Comparison of ENCODE assay signal across 8 cellular contexts in the genomic region with DNA sequence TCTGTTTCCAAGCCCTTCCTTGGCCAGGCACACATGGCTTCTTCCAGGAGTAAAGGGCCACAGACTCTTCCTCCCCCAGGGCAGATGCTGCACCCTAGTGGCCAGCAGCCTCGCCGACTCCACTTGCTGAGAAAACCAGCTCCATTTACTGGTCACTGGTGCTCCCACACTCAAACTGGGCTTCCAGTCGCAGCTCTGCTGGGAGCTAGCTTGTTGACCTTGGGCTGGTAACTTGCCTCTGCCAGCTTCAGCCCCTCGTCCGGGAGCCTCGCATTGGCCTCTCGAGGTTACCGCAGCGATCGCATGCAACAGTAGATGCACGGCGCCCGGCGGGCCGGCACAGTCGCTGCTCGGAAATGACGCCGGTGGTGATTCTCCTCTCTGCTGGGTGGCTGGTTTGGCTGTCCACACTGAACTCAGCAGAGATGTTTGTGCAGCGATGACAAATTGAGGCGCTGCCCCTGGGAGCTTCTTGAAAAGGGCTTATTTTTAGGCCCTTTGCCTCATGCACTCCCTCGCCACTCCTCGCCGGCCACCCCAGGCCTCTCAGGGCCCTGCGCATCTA.
DNase-seq lines count a peak whose midpoint lies in the region; ATAC-seq and TF ChIP-seq lines count a peak whose summit lies in the region.

No MANE protein-coding gene starts in this region.

- H3K4me1 ChIP-seq in Karpas-422 (ENCODE audit: low read length) (no peaks in the 10 kb centered on the region), uterus (no peaks in the 10 kb centered on the region)

- no peak overlapping the region for H3K4me2 ChIP-seq in Karpas-422 (ENCODE audit: low read depth, low read length, poor library complexity, severe bottlenecking)
- H3K4me2 ChIP-seq in neural cell (ENCODE audit: low read length), result peak overlapping the region; percentile 30

- CTCF ChIA-PET in activated CD4-positive, alpha-beta memory T cell treated with anti-CD3 and anti-CD28 coated beads for 36 hours (lab: Charles Lee), result interaction anchor here (0.6 to 5.6 kb wide), 26 partner anchors 10 to 333 kb away, joined by 3 to 53 read pairs (median 4); no protein-coding TSS in a partner anchor

- no peaks in the 10 kb centered on the region for H3K9me3 Mint-ChIP-seq in activated CD4-positive, alpha-beta memory T cell treated with anti-CD3 and anti-CD28 coated beads for 36 hours

- H3K9me2 ChIP-seq in Karpas-422 (replicated peaks; ENCODE audit: insufficient read depth, low read length) (no peaks in the 10 kb centered on the region), neural cell (ENCODE audit: insufficient read depth, low read length) (no peaks in the 10 kb centered on the region)

- TF ChIP-seq CTCF in epithelial cell of proximal tubule (conservative IDR thresholded peaks at IDR 0.05; ENCODE audit: low read depth, low read length) (peak; percentile 76), neural cell (IDR thresholded peaks at IDR 0.05; ENCODE audit: poor library complexity, severe bottlenecking) (peak; percentile 33), uterus (IDR thresholded peaks at IDR 0.05) (peak in 3 of 4 experiments; percentile 24 to 33 (median 32))

- POLR2A ChIA-PET in activated CD4-positive, alpha-beta memory T cell treated with anti-CD3 and anti-CD28 coated beads for 36 hours (lab: Charles Lee), result no interaction called here

- H3K4me3 ChIP-seq in Karpas-422 (ENCODE audit: low read length) (no peak overlapping the region), epithelial cell of proximal tubule (ENCODE audit: low read depth, low read length) (no peak overlapping the region), neural cell (ENCODE audit: low read length) (peak overlapping the region; percentile 43), uterus (no peak overlapping the region)

- H3K36me3 ChIP-seq in Karpas-422 (ENCODE audit: insufficient read depth, low read length), result no peaks in the 10 kb centered on the region
- H3K36me3 ChIP-seq in neural cell (ENCODE audit: insufficient read depth, low read length), result peaks cover 28% of the 10 kb centered on the region
- no peaks in the 10 kb centered on the region for H3K36me3 ChIP-seq in uterus

- intact Hi-C loops in activated CD4-positive, alpha-beta memory T cell treated with anti-CD3 and anti-CD28 coated beads for 36 hours (cut with micrococcal nuclease), result loop anchor here (1.0 kb wide), 2 partner anchors 74 to 294 kb away; no protein-coding TSS in a partner anchor
- intact Hi-C loops in uterus (cut with DNase I; ENCODE audit: low total_unique reads), result no loop called here

- H3K79me2 ChIP-seq in Karpas-422 (ENCODE audit: low read length), result no peaks in the 10 kb centered on the region
- H3K79me2 ChIP-seq in neural cell (replicated peaks; ENCODE audit: insufficient read depth, low read length), result no peaks in the 10 kb centered on the region

- ATAC-seq in HG03159 (IDR thresholded peaks at IDR 0.05; ENCODE audit: unreplicated experiment), result no peak

- DNase-seq in NCI-H1417 (lab: John Stamatoyannopoulos, UW) (peak in 2 of 3 experiments; percentile 21 to 41), NCI-H1417 treated with DMSO at 0.1 percent for 48 hours (lab: John Stamatoyannopoulos, UW) (no peak), Karpas-422 (peak; percentile 84), epithelial cell of proximal tubule (ENCODE audit: low read depth) (no peak), uterus (peak in 1 of 2 donors; percentile 36)
- DNase-seq in activated CD4-positive, alpha-beta memory T cell treated with anti-CD3 and anti-CD28 coated beads for 36 hours, result peak; percentile 73

- H3K9me3 ChIP-seq in Karpas-422 (ENCODE audit: low read length), result no peaks in the 10 kb centered on the region
- H3K9me3 ChIP-seq in neural cell (ENCODE audit: low read length), result no peaks in the 10 kb centered on the region
- no peaks in the 10 kb centered on the region for H3K9me3 ChIP-seq in uterus

- peaks cover 7% of the 10 kb centered on the region for H3F3A ChIP-seq in neural cell (ENCODE audit: insufficient read depth, low read length, poor library complexity, severe bottlenecking)

- no peak for TF ChIP-seq RAD21 in neural cell (conservative IDR thresholded peaks at IDR 0.05)

- H4K20me1 ChIP-seq in Karpas-422 (ENCODE audit: insufficient read depth, low read depth, low read length), result 0 out of 2 replicates have a peak, but pooled peaks cover 3% of the 10 kb centered on the region
- H4K20me1 ChIP-seq in neural cell (ENCODE audit: insufficient read depth), result no peaks in the 10 kb centered on the region

- H3K27me3 ChIP-seq in Karpas-422 (ENCODE audit: low read length) (no peaks in the 10 kb centered on the region), neural cell (ENCODE audit: insufficient read depth, low read depth, low read length) (no peaks in the 10 kb centered on the region), uterus (no peaks in the 10 kb centered on the region)

- H3K9ac ChIP-seq in Karpas-422 (ENCODE audit: low read length) (no peak overlapping the region), neural cell (ENCODE audit: low read length) (peak overlapping the region; percentile 68)

- no peak overlapping the region for H3K4me3 Mint-ChIP-seq in activated CD4-positive, alpha-beta memory T cell treated with anti-CD3 and anti-CD28 coated beads for 36 hours

- peaks cover 14% of the 10 kb centered on the region for H3K36me3 Mint-ChIP-seq in activated CD4-positive, alpha-beta memory T cell treated with anti-CD3 and anti-CD28 coated beads for 36 hours

- no peak overlapping the region for H2AFZ ChIP-seq in Karpas-422 (ENCODE audit: low read length)
- no peak overlapping the region for H2AFZ ChIP-seq in neural cell (ENCODE audit: low read depth, low read length)

- no peak for TF ChIP-seq POLR2A in uterus (IDR thresholded peaks at IDR 0.05)

- H3K27ac ChIP-seq in Karpas-422 (ENCODE audit: low read length) (no peak overlapping the region), neural cell (ENCODE audit: low read length) (peak overlapping the region; percentile 96), uterus (peak overlapping the region in 1 of 2 donors; percentile 50)

- TF ChIP-seq EP300 in neural cell (conservative IDR thresholded peaks at IDR 0.05; ENCODE audit: poor library complexity, severe bottlenecking), result no peak

- H3K27ac Mint-ChIP-seq in activated CD4-positive, alpha-beta memory T cell treated with anti-CD3 and anti-CD28 coated beads for 36 hours, result no peak overlapping the region

- no peaks in the 10 kb centered on the region for H3K4me1 Mint-ChIP-seq in activated CD4-positive, alpha-beta memory T cell treated with anti-CD3 and anti-CD28 coated beads for 36 hours (ENCODE audit: low read depth)

- no peaks in the 10 kb centered on the region for H3K27me3 Mint-ChIP-seq in activated CD4-positive, alpha-beta memory T cell treated with anti-CD3 and anti-CD28 coated beads for 36 hours

TF ChIP-seq in neural cell, 6 proteins besides CTCF, POLR2A, EP300 and RAD21:
- TF ChIP-seq MXI1 (conservative IDR thresholded peaks at IDR 0.05; ENCODE audit: poor library complexity, severe bottlenecking) (no peak), TAF1 (IDR thresholded peaks at IDR 0.05; ENCODE audit: low read depth) (no peak), SMC3 (conservative IDR thresholded peaks at IDR 0.05; ENCODE audit: poor library complexity) (no peak)
- TF ChIP-seq, protein P1, sequence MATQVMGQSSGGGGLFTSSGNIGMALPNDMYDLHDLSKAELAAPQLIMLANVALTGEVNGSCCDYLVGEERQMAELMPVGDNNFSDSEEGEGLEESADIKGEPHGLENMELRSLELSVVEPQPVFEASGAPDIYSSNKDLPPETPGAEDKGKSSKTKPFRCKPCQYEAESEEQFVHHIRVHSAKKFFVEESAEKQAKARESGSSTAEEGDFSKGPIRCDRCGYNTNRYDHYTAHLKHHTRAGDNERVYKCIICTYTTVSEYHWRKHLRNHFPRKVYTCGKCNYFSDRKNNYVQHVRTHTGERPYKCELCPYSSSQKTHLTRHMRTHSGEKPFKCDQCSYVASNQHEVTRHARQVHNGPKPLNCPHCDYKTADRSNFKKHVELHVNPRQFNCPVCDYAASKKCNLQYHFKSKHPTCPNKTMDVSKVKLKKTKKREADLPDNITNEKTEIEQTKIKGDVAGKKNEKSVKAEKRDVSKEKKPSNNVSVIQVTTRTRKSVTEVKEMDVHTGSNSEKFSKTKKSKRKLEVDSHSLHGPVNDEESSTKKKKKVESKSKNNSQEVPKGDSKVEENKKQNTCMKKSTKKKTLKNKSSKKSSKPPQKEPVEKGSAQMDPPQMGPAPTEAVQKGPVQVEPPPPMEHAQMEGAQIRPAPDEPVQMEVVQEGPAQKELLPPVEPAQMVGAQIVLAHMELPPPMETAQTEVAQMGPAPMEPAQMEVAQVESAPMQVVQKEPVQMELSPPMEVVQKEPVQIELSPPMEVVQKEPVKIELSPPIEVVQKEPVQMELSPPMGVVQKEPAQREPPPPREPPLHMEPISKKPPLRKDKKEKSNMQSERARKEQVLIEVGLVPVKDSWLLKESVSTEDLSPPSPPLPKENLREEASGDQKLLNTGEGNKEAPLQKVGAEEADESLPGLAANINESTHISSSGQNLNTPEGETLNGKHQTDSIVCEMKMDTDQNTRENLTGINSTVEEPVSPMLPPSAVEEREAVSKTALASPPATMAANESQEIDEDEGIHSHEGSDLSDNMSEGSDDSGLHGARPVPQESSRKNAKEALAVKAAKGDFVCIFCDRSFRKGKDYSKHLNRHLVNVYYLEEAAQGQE (IDR thresholded peaks at IDR 0.05; ENCODE audit: borderline replicate concordance), result no peak
TF ChIP-seq in neural cell: peak in this region for 0.

Comparison
In these comparisons a context has a peak if more than half of its experiments do, and no peak if none do; other contexts are left out.
1. DNase-seq: peak in NCI-H1417 (2 of 3), Karpas-422 (single experiment) and activated CD4-positive, alpha-beta memory T cell treated with anti-CD3 and anti-CD28 coated beads for 36 hours (single experiment); none in NCI-H1417 treated with DMSO at 0.1 percent for 48 hours (single experiment) and epithelial cell of proximal tubule (single experiment).
2. Peak in every context shown above with its lines, with median percentiles within 50 percentile points of each other: CTCF ChIP-seq.